ENCODE assay signal across 8 cellular contexts in genomic region chr12:1933342-1933992, GRCh38. TPM values are rescaled to one million over a fixed set of nuclear protein-coding genes. Genes with fewer than 3 reads are reported as not detected.
A peak's percentile ranks its signal among the peaks of the same experiment; 100 is the strongest.
DNase-seq lines count a peak whose midpoint lies in the region; ATAC-seq and TF ChIP-seq lines count a peak whose summit lies in the region.

No MANE protein-coding gene starts in this region.

- intact Hi-C loops in left lung (cut with DNase I), result loop anchor here (10.0 kb wide), 3 partner anchors 139 to 299 kb away; no protein-coding TSS in a partner anchor

- TF ChIP-seq CTCF in GM12872 (IDR thresholded peaks at IDR 0.05; ENCODE audit: insufficient read depth, low read depth, low read length) (peak; percentile 17; the same call in 1 of the 3 replicates), astrocyte of the cerebellum (IDR thresholded peaks at IDR 0.05; ENCODE audit: low read depth, low read length, missing control alignments) (no peak), osteoblast (IDR thresholded peaks at IDR 0.05; ENCODE audit: extremely low read depth, low read depth, low read length) (no peak), left lung (IDR thresholded peaks at IDR 0.05) (no peak)

- in situ Hi-C loops in astrocyte of the cerebellum (cut with HindIII; ENCODE audit: low sequenced_read_pairs), result loop anchor here (25.0 kb wide), 1 partner anchor 121 kb away; the partner anchor contains the start of gene LRTM2

- H4K20me1 ChIP-seq in osteoblast (ENCODE audit: insufficient read depth, low read length), result peaks cover 2% of the 10 kb centered on the region

- H3K4me1 ChIP-seq in osteoblast (ENCODE audit: insufficient read depth, low read length) (peaks cover 28% of the 10 kb centered on the region), left lung (no peaks in the 10 kb centered on the region)

- H3K9me3 ChIP-seq in osteoblast (ENCODE audit: low read depth, low read length), result no peaks in the 10 kb centered on the region
- no peaks in the 10 kb centered on the region for H3K9me3 ChIP-seq in left lung

- H3K79me2 ChIP-seq in osteoblast (ENCODE audit: insufficient read depth, low read length), result no peaks in the 10 kb centered on the region

- ATAC-seq in HG02885 (IDR thresholded peaks at IDR 0.05; ENCODE audit: poor library complexity, unreplicated experiment) (peak; percentile 66), GM21526 (IDR thresholded peaks at IDR 0.05; ENCODE audit: low FRiP score, unreplicated experiment) (no peak), left lung (no peak), HG03135 (IDR thresholded peaks at IDR 0.05; ENCODE audit: unreplicated experiment) (no peak)

- peak overlapping the region; percentile 22 for H3K4me2 ChIP-seq in osteoblast (ENCODE audit: insufficient read depth, low read length)

- DNase-seq in astrocyte of the cerebellum (ENCODE audit: low read depth), result peak; percentile 40
- DNase-seq in osteoblast (ENCODE audit: insufficient read length, low spot score, missing footprints), result peak; percentile 92
- DNase-seq in COLO668 (lab: John Stamatoyannopoulos, UW; ENCODE audit: unreplicated experiment), result no peak
- no peak for DNase-seq in left lung

- H3K4me3 ChIP-seq in astrocyte of the cerebellum (ENCODE audit: low read depth, low read length) (no peak overlapping the region), osteoblast (ENCODE audit: insufficient read depth, low read length) (no peak overlapping the region), left lung (no peak overlapping the region)

- no peak overlapping the region for H2AFZ ChIP-seq in osteoblast (ENCODE audit: low read length)

- H3K27ac ChIP-seq in osteoblast (ENCODE audit: low read depth, low read length) (no peak overlapping the region), left lung (no peak overlapping the region)

- H3K27me3 ChIP-seq in osteoblast (ENCODE audit: insufficient read depth, low read length) (peaks cover 23% of the 10 kb centered on the region), left lung (peaks cover 0 to 22% of the 10 kb centered on the region in 2 donors)

- H3K36me3 ChIP-seq in osteoblast (ENCODE audit: insufficient read depth, low read length), result peaks cover 3% of the 10 kb centered on the region
- H3K36me3 ChIP-seq in left lung, result peaks cover 0 to 10% of the 10 kb centered on the region in 2 donors

RNA-seq across cellular contexts. Expression of gene CACNA2D4, which starts 15.0 kb away (rescaled TPM):
- total RNA-seq in osteoblast, result 0.72 and 0.88 TPM in 2 replicates
- 1 to 10 TPM; 2.6 to 6.5 TPM for total RNA-seq in left lung

Comparison
In these comparisons a context has a peak if more than half of its experiments do, and no peak if none do; other contexts are left out.
1. DNase-seq: peak in astrocyte of the cerebellum (single experiment) and osteoblast (single experiment); none in COLO668 (single experiment) and left lung (0 of 2).